In the genomic region with DNA sequence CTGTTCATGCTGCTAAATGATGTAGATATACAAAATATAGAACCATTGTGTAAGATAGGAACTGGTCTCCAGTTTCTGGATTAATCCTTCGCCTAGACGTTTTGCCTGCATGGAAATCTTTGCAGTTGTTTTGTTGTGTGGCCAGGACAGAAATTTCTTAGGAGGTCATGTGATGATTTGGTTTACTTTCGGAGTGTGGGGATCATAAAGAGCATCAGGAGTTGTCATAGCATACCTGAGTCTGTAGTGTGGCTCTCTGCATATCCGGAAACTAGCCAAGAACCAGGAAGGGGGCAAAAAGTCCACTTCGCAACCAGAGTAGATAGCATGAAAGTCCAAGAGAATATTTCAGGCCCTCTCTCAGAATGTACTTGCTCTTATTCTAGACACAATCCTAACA, we compare ENCODE assay signal across 14 cellular contexts. TPM values are rescaled to one million over a fixed set of nuclear protein-coding genes. Genes with fewer than 3 reads are reported as not detected.
DNase-seq lines count a peak whose midpoint lies in the region; ATAC-seq, FAIRE-seq and TF ChIP-seq lines count a peak whose summit lies in the region.
"Had no signal": no experiment of that assay in that cellular context is flagged by ENCODE, and none has a peak within 500 bp of the region (broad histone marks: within the 10 kb centered on the region; RNA-seq: fewer than 3 reads in every experiment).

No MANE protein-coding gene starts in this region.

- intact Hi-C loops in Panc1 (cut with micrococcal nuclease; ENCODE audit: unreplicated experiment): no loop called here
- intact Hi-C loops in esophagus squamous epithelium (cut with DNase I): no loop called here
- intact Hi-C loops in psoas muscle (cut with DNase I): loop anchor here in 1 of 2 donors (5.0 kb wide), 1 partner anchor 37 kb away; no protein-coding TSS in a partner anchor
- intact Hi-C loops in kidney (cut with DNase I): no loop called here

- peaks cover 13% of the 10 kb centered on the region for H3K4me1 Mint-ChIP-seq in activated CD8-positive, alpha-beta T cell treated with anti-CD3 and anti-CD28 coated beads, Interleukin-2, amount 10 ng/mL, durations not matched to agents 7 days and 5 days (ENCODE audit: low read depth)

- H3K36me3 ChIP-seq in BJ (ENCODE audit: control insufficient read depth, insufficient read depth, low read length) (0 out of 2 replicates have a peak, but pooled peaks cover 1% of the 10 kb centered on the region), Panc1 (ENCODE audit: control insufficient read depth, insufficient read depth, low read length) (no peaks in the 10 kb centered on the region), esophagus squamous epithelium (no peaks in the 10 kb centered on the region), psoas muscle (ENCODE audit: insufficient read depth in 1 of 2, low read depth in 1 of 2) (peaks cover 0 to 12% of the 10 kb centered on the region in 2 donors), kidney (ENCODE audit: control insufficient read depth in 1 of 2, insufficient read depth in 2 of 2, low read length in 2 of 2) (peaks cover 0 to 2% of the 10 kb centered on the region in 2 donors)
- H3K36me3 ChIP-seq: neutrophil had no signal

- H3K4me3 ChIP-seq in BJ (ENCODE audit: low read depth, low read length): peak overlapping the region; percentile 1; the same call in 1 of the 2 replicates
- peak overlapping the region in 1 of 2 experiments; percentile 23; a peak in 2 of 4 replicates for H3K4me3 ChIP-seq in Panc1 (ENCODE audit: low read depth in 2 of 2, low read length in 2 of 2)
- H3K4me3 ChIP-seq in esophagus squamous epithelium: no peak overlapping the region
- peak overlapping the region; percentile 5 for H3K4me3 ChIP-seq in psoas muscle
- H3K4me3 ChIP-seq in kidney (ENCODE audit: low read length in 2 of 2): no peak overlapping the region

- peaks cover 15% of the 10 kb centered on the region for H3K36me3 Mint-ChIP-seq in activated CD8-positive, alpha-beta T cell treated with anti-CD3 and anti-CD28 coated beads, Interleukin-2, amount 10 ng/mL, durations not matched to agents 7 days and 5 days (ENCODE audit: low read depth)

- no peak for TF ChIP-seq POLR2A in esophagus squamous epithelium (IDR thresholded peaks at IDR 0.05)

- H3K9me3 ChIP-seq in Panc1 (ENCODE audit: control insufficient read depth, insufficient read depth, low read depth, low read length): no peaks in the 10 kb centered on the region; the same call in 1 of the 2 replicates
- peaks cover 0 to 12% (median 0%) of the 10 kb centered on the region in 3 donors for H3K9me3 ChIP-seq in esophagus squamous epithelium
- H3K9me3 ChIP-seq in psoas muscle: peaks cover 8% of the 10 kb centered on the region
- no peaks in the 10 kb centered on the region for H3K9me3 ChIP-seq in kidney (ENCODE audit: control insufficient read depth in 1 of 2, low read length in 2 of 2)

- H3K27me3 Mint-ChIP-seq in activated CD8-positive, alpha-beta T cell treated with anti-CD3 and anti-CD28 coated beads, Interleukin-2, amount 10 ng/mL, durations not matched to agents 7 days and 5 days (ENCODE audit: low read depth): peaks cover 14% of the 10 kb centered on the region

- H3K27ac ChIP-seq in Panc1 (ENCODE audit: low read length) (peak overlapping the region; percentile 48), esophagus squamous epithelium (peak overlapping the region in 3 of 4 donors; percentile 46 to 97 (median 91)), psoas muscle (peak overlapping the region; percentile 99), kidney (ENCODE audit: low read depth in 2 of 2, low read length in 2 of 2) (no peak overlapping the region)
- H3K27ac ChIP-seq: neutrophil had no signal

- ATAC-seq in Panc1: no peak
- ATAC-seq in psoas muscle: no peak
- no peak for ATAC-seq in GM19463 (IDR thresholded peaks at IDR 0.05; ENCODE audit: unreplicated experiment)
- no peak for ATAC-seq in GM18517 (IDR thresholded peaks at IDR 0.05; ENCODE audit: unreplicated experiment)
- ATAC-seq in activated CD8-positive, alpha-beta T cell treated with anti-CD3 and anti-CD28 coated beads, Interleukin-2, amount 10 ng/mL, durations not matched to agents 7 days and 5 days: no peak

- TF ChIP-seq CTCF in BJ (IDR thresholded peaks at IDR 0.05; ENCODE audit: insufficient read depth, low read depth, low read length) (no peak), Panc1 (IDR thresholded peaks at IDR 0.05) (no peak), esophagus squamous epithelium (IDR thresholded peaks at IDR 0.05) (no peak), psoas muscle (IDR thresholded peaks at IDR 0.05) (no peak), kidney (IDR thresholded peaks at IDR 0.05; ENCODE audit: borderline replicate concordance, extremely low read depth, insufficient read depth) (no peak)

- CTCF ChIA-PET in BJ (lab: Yijun Ruan, JAX): interaction anchor here (6.5 kb wide), 1 partner anchor 205 kb away, joined by 111 read pairs; no protein-coding TSS in a partner anchor
- CTCF ChIA-PET in Panc1 (lab: Charles Lee): no interaction called here
- CTCF ChIA-PET in activated CD8-positive, alpha-beta T cell treated with anti-CD3 and anti-CD28 coated beads, Interleukin-2, amount 10 ng/mL, durations not matched to agents 7 days and 5 days (lab: Charles Lee): interaction anchor here (5.7 to 8.7 kb wide), 2 partner anchors 205 kb away, joined by 42 to 318 read pairs; no protein-coding TSS in a partner anchor

- no peak overlapping the region for H3K27ac Mint-ChIP-seq in activated CD8-positive, alpha-beta T cell treated with anti-CD3 and anti-CD28 coated beads, Interleukin-2, amount 10 ng/mL, durations not matched to agents 7 days and 5 days
- H3K27ac Mint-ChIP-seq: activated CD4-positive, alpha-beta memory T cell treated with anti-CD3 and anti-CD28 coated beads for 36 hours had no signal

- H3K27me3 ChIP-seq in BJ (ENCODE audit: control insufficient read depth, insufficient read depth, low read length) (no peaks in the 10 kb centered on the region), Panc1 (ENCODE audit: control insufficient read depth, insufficient read depth, low read length) (no peaks in the 10 kb centered on the region), esophagus squamous epithelium (peaks cover 0 to 33% (median 0%) of the 10 kb centered on the region in 4 donors), psoas muscle (ENCODE audit: insufficient read depth in 3 of 3, low read length in 2 of 3) (no peaks in the 10 kb centered on the region)

- DNase-seq in BJ (ENCODE audit: low read depth) (no peak), Panc1 (ENCODE audit: low read depth, low spot score) (no peak), esophagus squamous epithelium (lab: John Stamatoyannopoulos, UW) (no peak), psoas muscle (no peak), kidney (no peak)
- DNase-seq in activated CD8-positive, alpha-beta T cell treated with anti-CD3 and anti-CD28 coated beads, Interleukin-2, amount 10 ng/mL, durations not matched to agents 7 days and 5 days: no peak
- DNase-seq: activated CD4-positive, alpha-beta memory T cell treated with anti-CD3 and anti-CD28 coated beads for 36 hours; activated gamma-delta T cell treated with Interleukin-2 at 50 U/mL for 16 hours; NCI-H1417 treated with DMSO at 0.1 percent for 48 hours; NCI-H446 treated with DMSO at 0.1 percent for 48 hours; T-helper 9 cell had no signal

- peaks cover 15% of the 10 kb centered on the region for H3K9me3 Mint-ChIP-seq in activated CD8-positive, alpha-beta T cell treated with anti-CD3 and anti-CD28 coated beads, Interleukin-2, amount 10 ng/mL, durations not matched to agents 7 days and 5 days (ENCODE audit: insufficient read depth)

- H3K9ac ChIP-seq in kidney (ENCODE audit: low read length in 2 of 2): no peak overlapping the region

- H3K4me1 ChIP-seq in Panc1 (ENCODE audit: control insufficient read depth, insufficient read depth, low read length): peaks cover 16% of the 10 kb centered on the region
- H3K4me1 ChIP-seq in esophagus squamous epithelium: peaks cover 0 to 57% (median 7%) of the 10 kb centered on the region in 3 donors
- peaks cover 57% of the 10 kb centered on the region for H3K4me1 ChIP-seq in psoas muscle
- H3K4me1 ChIP-seq in kidney (ENCODE audit: control insufficient read depth in 1 of 2, insufficient read depth in 1 of 2, low read depth in 1 of 2, low read length in 2 of 2): peaks cover 0 to 9% of the 10 kb centered on the region in 2 donors

- POLR2A ChIA-PET in BJ (lab: Charles Lee): interaction anchor here (0.6 kb wide), 2 partner anchors 97 to 119 kb away, joined by 4 to 7 read pairs; no protein-coding TSS in a partner anchor
- POLR2A ChIA-PET in Panc1 (lab: Charles Lee): no interaction called here
- POLR2A ChIA-PET in activated CD8-positive, alpha-beta T cell treated with anti-CD3 and anti-CD28 coated beads, Interleukin-2, amount 10 ng/mL, durations not matched to agents 7 days and 5 days (lab: Charles Lee): no interaction called here

- BruUV-seq in Panc1 (replicated peaks; lab: Mats Ljungman, UMichigan): no TSS peak

- WGBS in esophagus squamous epithelium, 2 donors: 71 to 83% methylated on average over 5 of the region's 5 CpGs
- WGBS in psoas muscle, 3 donors: 48 to 58% (median 50%) methylated on average over 5 of the region's 5 CpGs

- FAIRE-seq in kidney (lab: Jason Lieb, UNC): no peak

- in situ Hi-C loops in Panc1 (cut with HindIII; ENCODE audit: low pct_unique_long_range_greater_than_20kb, low sequenced_read_pairs): no loop called here

- no peak overlapping the region for H3K4me3 Mint-ChIP-seq in activated CD8-positive, alpha-beta T cell treated with anti-CD3 and anti-CD28 coated beads, Interleukin-2, amount 10 ng/mL, durations not matched to agents 7 days and 5 days
- H3K4me3 Mint-ChIP-seq: activated CD4-positive, alpha-beta memory T cell treated with anti-CD3 and anti-CD28 coated beads for 36 hours had no signal

RNA-seq across cellular contexts. Expression of a gene that starts 3.1 kb away (rescaled TPM):
- polyA plus RNA-seq in BJ (2011; rRNA removed) (13.4 and 16.9 TPM in 2 replicates), psoas muscle (10 to 100 TPM in 2 of 3 donors, 1 to 10 TPM in 1; 9.6 to 67.9 (median 22.1) TPM), kidney (ENCODE audit: insufficient read depth, low read depth, low replicate concordance) (7.4 TPM)
- polyA minus RNA-seq in BJ (2011; rRNA and poly(A)+ RNA removed): 72.0 and 72.7 TPM in 2 replicates
- total RNA-seq in Panc1 (2021; ENCODE audit: unreplicated experiment) (15.2 TPM), esophagus squamous epithelium (10 to 100 TPM in 1 of 4 donors, 1 to 10 TPM in 3; 2.9 to 19.5 (median 3.9) TPM), psoas muscle (100 to 1,000 TPM in 1 of 4 donors, 10 to 100 TPM in 3; 66.7 to 139 (median 76.3) TPM), kidney (46.5 TPM)
- 9.0 TPM for polyA plus RNA-seq in Panc1 (2012; ENCODE audit: insufficient read length)
- total RNA-seq in activated CD8-positive, alpha-beta T cell treated with anti-CD3 and anti-CD28 coated beads, Interleukin-2, amount 10 ng/mL, durations not matched to agents 7 days and 5 days: 1 to 10 TPM; 3.6 to 3.9 TPM

Comparison
In these comparisons a context has a peak if more than half of its experiments do, and no peak if none do; other contexts are left out.
1. H3K4me3 ChIP-seq: peak in BJ (single experiment) and psoas muscle (single experiment); none in esophagus squamous epithelium (0 of 4) and kidney (0 of 2).
2. H3K27ac ChIP-seq: peak in Panc1 (single experiment), esophagus squamous epithelium (3 of 4) and psoas muscle (single experiment); none in kidney (0 of 2).